ENCODE assay signal across 15 cellular contexts in the genomic region with DNA sequence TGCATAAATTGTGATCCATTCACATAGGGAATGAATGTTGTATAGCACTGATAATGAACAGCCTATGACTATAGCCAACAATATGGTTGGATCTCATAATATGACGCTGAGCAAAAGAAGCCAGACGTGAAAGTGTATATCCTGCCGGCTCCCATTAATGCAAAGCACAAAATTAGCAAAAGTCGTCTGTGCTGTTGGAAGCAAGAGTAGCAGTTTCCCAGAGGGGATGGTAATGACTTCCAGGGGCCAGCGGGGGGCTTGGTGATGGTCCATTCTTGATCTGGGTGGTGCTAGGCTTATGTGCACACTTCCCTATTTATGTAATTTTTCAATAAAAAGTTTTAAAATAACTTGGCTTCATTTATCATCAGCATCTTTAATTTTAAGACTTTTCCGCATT. TPM values are rescaled to one million over a fixed set of nuclear protein-coding genes. Genes with fewer than 3 reads are reported as not detected.
DNase-seq lines count a peak whose midpoint lies in the region; ATAC-seq and TF ChIP-seq lines count a peak whose summit lies in the region.
"Had no signal": no experiment of that assay in that cellular context is flagged by ENCODE, and none has a peak within 500 bp of the region (broad histone marks: within the 10 kb centered on the region; RNA-seq: fewer than 3 reads in every experiment).

No MANE protein-coding gene starts in this region.

- H3K27me3 Mint-ChIP-seq in activated CD4-positive, alpha-beta T cell treated with anti-CD3 and anti-CD28 coated beads, Interleukin-2, amount 10 ng/mL, durations not matched to agents 24 days and 14 days, result no peaks in the 10 kb centered on the region
- H3K27me3 Mint-ChIP-seq in activated T-helper 1 cell treated with anti-CD3 and anti-CD28 coated beads, Interleukin-12 subunit alpha, Interleukin-12 subunit beta, Interleukin-2, Interleukin-4 antibody, amounts not matched to agents 30 ng/mL and 10 ng/mL and 1 ng/mL, durations not matched to agents 14 hours and 24 hours and 36 hours (ENCODE audit: insufficient read depth), result no peaks in the 10 kb centered on the region
- peaks cover 12% of the 10 kb centered on the region for H3K27me3 Mint-ChIP-seq in nephron progenitor cell (ENCODE audit: low read depth, poor library complexity)

- peak overlapping the region; percentile 79 for H3K27ac ChIP-seq in KOPT-K1 (ENCODE audit: low read depth, low read length, poor library complexity, severe bottlenecking)

- ATAC-seq in HG02588 (IDR thresholded peaks at IDR 0.05; ENCODE audit: unreplicated experiment), result no peak
- ATAC-seq: heart left ventricle had no signal

- DNase-seq in activated CD4-positive, alpha-beta T cell treated with anti-CD3 and anti-CD28 coated beads, Interleukin-2, amount 10 ng/mL, durations not matched to agents 24 days and 14 days, result peak; percentile 55
- DNase-seq in activated CD4-positive, alpha-beta T cell treated with anti-CD3 and anti-CD28 coated beads for 1 hour, result no peak
- no peak for DNase-seq in activated T-helper 1 cell treated with anti-CD3 and anti-CD28 coated beads, Interleukin-12 subunit alpha, Interleukin-12 subunit beta, Interleukin-2, Interleukin-4 antibody, amounts not matched to agents 30 ng/mL and 10 ng/mL and 1 ng/mL, durations not matched to agents 14 hours and 24 hours and 36 hours (ENCODE audit: low spot score)
- DNase-seq in nephron progenitor cell, result no peak
- no peak for DNase-seq in SW 1271 (lab: John Stamatoyannopoulos, UW)
- no peak for DNase-seq in NCI-H510A treated with DMSO at 0.1 percent for 48 hours (lab: John Stamatoyannopoulos, UW)
- DNase-seq: activated CD4-positive, alpha-beta T cell treated with anti-CD3 and anti-CD28 coated beads, Interleukin-2, amount 50 U/mL, for 4 hours; heart left ventricle; kidney; SK-N-SH; testis had no signal

- H3K36me3 Mint-ChIP-seq in activated CD4-positive, alpha-beta T cell treated with anti-CD3 and anti-CD28 coated beads, Interleukin-2, amount 10 ng/mL, durations not matched to agents 24 days and 14 days (ENCODE audit: low read depth), result peaks cover 41% of the 10 kb centered on the region
- peaks cover 36% of the 10 kb centered on the region for H3K36me3 Mint-ChIP-seq in activated T-helper 1 cell treated with anti-CD3 and anti-CD28 coated beads, Interleukin-12 subunit alpha, Interleukin-12 subunit beta, Interleukin-2, Interleukin-4 antibody, amounts not matched to agents 30 ng/mL and 10 ng/mL and 1 ng/mL, durations not matched to agents 14 hours and 24 hours and 36 hours (ENCODE audit: low read depth)
- H3K36me3 Mint-ChIP-seq in nephron progenitor cell (ENCODE audit: low read depth), result no peaks in the 10 kb centered on the region

- intact Hi-C loops in activated CD4-positive, alpha-beta T cell treated with anti-CD3 and anti-CD28 coated beads, Interleukin-2, amount 10 ng/mL, durations not matched to agents 24 days and 14 days (cut with micrococcal nuclease), result loop anchor here (1.0 to 10.0 kb wide), 5 partner anchors 13 to 929 kb away; no protein-coding TSS in a partner anchor
- intact Hi-C loops in activated T-helper 1 cell treated with anti-CD3 and anti-CD28 coated beads, Interleukin-12 subunit alpha, Interleukin-12 subunit beta, Interleukin-2, Interleukin-4 antibody, amounts not matched to agents 30 ng/mL and 10 ng/mL and 1 ng/mL, durations not matched to agents 14 hours and 24 hours and 36 hours (cut with micrococcal nuclease), result loop anchor here (1.0 to 10.0 kb wide), 4 partner anchors 13 to 1281 kb away; no protein-coding TSS in a partner anchor

- no peaks in the 10 kb centered on the region for H3K9me3 ChIP-seq in KOPT-K1 (ENCODE audit: insufficient read depth, low read length, poor library complexity, severe bottlenecking)
- H3K9me3 ChIP-seq: heart left ventricle, SK-N-SH, testis had no signal

- H3K4me1 Mint-ChIP-seq in activated CD4-positive, alpha-beta T cell treated with anti-CD3 and anti-CD28 coated beads, Interleukin-2, amount 10 ng/mL, durations not matched to agents 24 days and 14 days, result peaks cover 56% of the 10 kb centered on the region
- peaks cover 65% of the 10 kb centered on the region for H3K4me1 Mint-ChIP-seq in activated T-helper 1 cell treated with anti-CD3 and anti-CD28 coated beads, Interleukin-12 subunit alpha, Interleukin-12 subunit beta, Interleukin-2, Interleukin-4 antibody, amounts not matched to agents 30 ng/mL and 10 ng/mL and 1 ng/mL, durations not matched to agents 14 hours and 24 hours and 36 hours (ENCODE audit: low read depth)
- H3K4me1 Mint-ChIP-seq in nephron progenitor cell, result peaks cover 18% of the 10 kb centered on the region

- peaks cover 3% of the 10 kb centered on the region for H3K9me3 Mint-ChIP-seq in activated CD4-positive, alpha-beta T cell treated with anti-CD3 and anti-CD28 coated beads, Interleukin-2, amount 10 ng/mL, durations not matched to agents 24 days and 14 days
- H3K9me3 Mint-ChIP-seq in activated T-helper 1 cell treated with anti-CD3 and anti-CD28 coated beads, Interleukin-12 subunit alpha, Interleukin-12 subunit beta, Interleukin-2, Interleukin-4 antibody, amounts not matched to agents 30 ng/mL and 10 ng/mL and 1 ng/mL, durations not matched to agents 14 hours and 24 hours and 36 hours, result no peaks in the 10 kb centered on the region
- H3K9me3 Mint-ChIP-seq in nephron progenitor cell, result no peaks in the 10 kb centered on the region

- peak overlapping the region; percentile 99 for H3K27ac Mint-ChIP-seq in activated CD4-positive, alpha-beta T cell treated with anti-CD3 and anti-CD28 coated beads, Interleukin-2, amount 10 ng/mL, durations not matched to agents 24 days and 14 days
- H3K27ac Mint-ChIP-seq in activated T-helper 1 cell treated with anti-CD3 and anti-CD28 coated beads, Interleukin-12 subunit alpha, Interleukin-12 subunit beta, Interleukin-2, Interleukin-4 antibody, amounts not matched to agents 30 ng/mL and 10 ng/mL and 1 ng/mL, durations not matched to agents 14 hours and 24 hours and 36 hours, result peak overlapping the region; percentile 92
- H3K27ac Mint-ChIP-seq in nephron progenitor cell, result no peak overlapping the region
- H3K27ac Mint-ChIP-seq: progenitor cell of endocrine pancreas had no signal

- peak overlapping the region; percentile 94 for H3K4me3 Mint-ChIP-seq in activated CD4-positive, alpha-beta T cell treated with anti-CD3 and anti-CD28 coated beads, Interleukin-2, amount 10 ng/mL, durations not matched to agents 24 days and 14 days
- H3K4me3 Mint-ChIP-seq in activated T-helper 1 cell treated with anti-CD3 and anti-CD28 coated beads, Interleukin-12 subunit alpha, Interleukin-12 subunit beta, Interleukin-2, Interleukin-4 antibody, amounts not matched to agents 30 ng/mL and 10 ng/mL and 1 ng/mL, durations not matched to agents 14 hours and 24 hours and 36 hours, result peak overlapping the region; percentile 91
- H3K4me3 Mint-ChIP-seq in nephron progenitor cell, result no peak overlapping the region

- TF ChIP-seq CTCF in nephron progenitor cell (IDR thresholded peaks at IDR 0.05), result peak; percentile 17

- peaks cover 15% of the 10 kb centered on the region for H3K36me3 ChIP-seq in KOPT-K1 (ENCODE audit: insufficient read depth, low read length)

RNA-seq across cellular contexts. Expression of a gene that starts 1.0 kb away (rescaled TPM):
- total RNA-seq in activated CD4-positive, alpha-beta T cell treated with anti-CD3 and anti-CD28 coated beads, Interleukin-2, amount 10 ng/mL, durations not matched to agents 24 days and 14 days, result 183 and 187 TPM in 2 replicates
- total RNA-seq in activated T-helper 1 cell treated with anti-CD3 and anti-CD28 coated beads, Interleukin-12 subunit alpha, Interleukin-12 subunit beta, Interleukin-2, Interleukin-4 antibody, amounts not matched to agents 30 ng/mL and 10 ng/mL and 1 ng/mL, durations not matched to agents 14 hours and 24 hours and 36 hours, result 245 and 250 TPM in 2 replicates
- total RNA-seq: HT-29, progenitor cell of endocrine pancreas had no signal

RNA-seq across cellular contexts. Expression of a gene that starts 45.8 kb away (rescaled TPM):
- 4.7 and 5.1 TPM in 2 replicates for total RNA-seq in activated CD4-positive, alpha-beta T cell treated with anti-CD3 and anti-CD28 coated beads, Interleukin-2, amount 10 ng/mL, durations not matched to agents 24 days and 14 days
- total RNA-seq in activated T-helper 1 cell treated with anti-CD3 and anti-CD28 coated beads, Interleukin-12 subunit alpha, Interleukin-12 subunit beta, Interleukin-2, Interleukin-4 antibody, amounts not matched to agents 30 ng/mL and 10 ng/mL and 1 ng/mL, durations not matched to agents 14 hours and 24 hours and 36 hours, result 3.8 and 4.2 TPM in 2 replicates
